Comparison of ENCODE assay signal across 16 cellular contexts in genomic region chr4:134627386-134627785, GRCh38.
"Had no signal": no experiment of that assay in that cellular context is flagged by ENCODE, and none has a peak within 500 bp of the region (broad histone marks: within the 10 kb centered on the region; RNA-seq: fewer than 3 reads in every experiment).

No MANE protein-coding gene starts in this region.

- H3K4me1 ChIP-seq: left ventricle myocardium inferior, tibial nerve had no signal

- DNase-seq: activated B cell treated with CpG ODN at 0.5 μM for 24 hours; activated CD4-positive, alpha-beta T cell treated with anti-CD3 and anti-CD28 coated beads, Interleukin-2, amount 10 ng/mL, durations not matched to agents 24 days and 14 days; activated naive CD4-positive, alpha-beta T cell treated with anti-CD3 and anti-CD28 coated beads for 36 hours; activated T-cell treated with anti-CD3 and anti-CD28 coated beads for 4 hours; central memory CD4-positive, alpha-beta T cell; cortex of kidney; effector CD8-positive, alpha-beta T cell; immature natural killer cell; left ventricle myocardium inferior; stimulated activated CD4-positive, alpha-beta T cell treated with anti-CD3 and anti-CD28 coated beads, Interleukin-1b, Interleukin-23, amount 100 ng/mL, for 48 hours had no signal

- ATAC-seq: activated T-helper 17 cell treated with anti-CD3 and anti-CD28 coated beads, Interleukin-2, amount 50 U/mL, for 72 hours; stimulated activated memory B cell treated with anti-CD40 and anti-IgM and Interleukin-4, amounts not matched to agents 10 μg/mL and 1 μg/mL and 100 μg/mL, for 72 hours had no signal

- H3K36me3 ChIP-seq: left ventricle myocardium inferior, neutrophil, tibial nerve had no signal

- H3K9me3 ChIP-seq: left ventricle myocardium inferior, neutrophil, tibial nerve had no signal

- H3K27me3 ChIP-seq: neutrophil, tibial nerve had no signal

- H3K4me3 ChIP-seq: left ventricle myocardium inferior, SK-N-MC, tibial nerve had no signal

- H3K27ac ChIP-seq: epithelial cell of prostate, left ventricle myocardium inferior, neutrophil, SK-N-MC, tibial nerve had no signal
